Comparison of ENCODE assay signal across 8 cellular contexts in genomic region chr6:2695464-2696095, GRCh38. TPM values are rescaled to one million over a fixed set of nuclear protein-coding genes. Genes with fewer than 3 reads are reported as not detected.
DNase-seq lines count a peak whose midpoint lies in the region; ATAC-seq and TF ChIP-seq lines count a peak whose summit lies in the region.

No MANE protein-coding gene starts in this region.

- H3K9me2 ChIP-seq in MM.1S (replicated peaks; ENCODE audit: insufficient read depth, low read length), result no peaks in the 10 kb centered on the region

- H3K9me3 Mint-ChIP-seq in T-helper 2 cell treated with Interferon-gamma antibody and Interleukin-4, amounts not matched to agents 5 μg/mL and 100 μg/mL, for 36 hours, result no peaks in the 10 kb centered on the region
- no peaks in the 10 kb centered on the region for H3K9me3 Mint-ChIP-seq in activated naive CD8-positive, alpha-beta T cell treated with anti-CD3 and anti-CD28 coated beads for 36 hours

- in situ Hi-C loops in astrocyte of the cerebellum (cut with HindIII; ENCODE audit: low sequenced_read_pairs), result no loop called here

- H4K20me1 ChIP-seq in MM.1S (ENCODE audit: insufficient read depth, low read length), result no peaks in the 10 kb centered on the region

- peak; percentile 30 for TF ChIP-seq CTCF in MM.1S (IDR thresholded peaks at IDR 0.05; ENCODE audit: low read length)
- TF ChIP-seq CTCF in astrocyte of the cerebellum (IDR thresholded peaks at IDR 0.05; ENCODE audit: low read depth, low read length, missing control alignments), result peak; percentile 43

- H3K4me2 ChIP-seq in MM.1S (ENCODE audit: low read depth, low read length), result no peak overlapping the region

- no peaks in the 10 kb centered on the region for H3K9me3 ChIP-seq in MM.1S (replicated peaks; ENCODE audit: insufficient read depth, low read length)

- no peak overlapping the region for H2AFZ ChIP-seq in MM.1S (ENCODE audit: low read length)

- peaks cover 8% of the 10 kb centered on the region for H3K27me3 Mint-ChIP-seq in T-helper 2 cell treated with Interferon-gamma antibody and Interleukin-4, amounts not matched to agents 5 μg/mL and 100 μg/mL, for 36 hours (ENCODE audit: low read depth)
- peaks cover 4% of the 10 kb centered on the region for H3K27me3 Mint-ChIP-seq in activated naive CD8-positive, alpha-beta T cell treated with anti-CD3 and anti-CD28 coated beads for 36 hours

- no peaks in the 10 kb centered on the region for H3K27me3 ChIP-seq in MM.1S (replicated peaks; ENCODE audit: insufficient read depth, low read length)

- H3K4me1 ChIP-seq in MM.1S (ENCODE audit: low read length), result no peaks in the 10 kb centered on the region

- H3K4me1 Mint-ChIP-seq in T-helper 2 cell treated with Interferon-gamma antibody and Interleukin-4, amounts not matched to agents 5 μg/mL and 100 μg/mL, for 36 hours (ENCODE audit: low read depth), result no peaks in the 10 kb centered on the region
- H3K4me1 Mint-ChIP-seq in activated naive CD8-positive, alpha-beta T cell treated with anti-CD3 and anti-CD28 coated beads for 36 hours, result peaks cover 5% of the 10 kb centered on the region

- H3K27ac Mint-ChIP-seq in T-helper 2 cell treated with Interferon-gamma antibody and Interleukin-4, amounts not matched to agents 5 μg/mL and 100 μg/mL, for 36 hours, result no peak overlapping the region
- no peak overlapping the region for H3K27ac Mint-ChIP-seq in activated naive CD8-positive, alpha-beta T cell treated with anti-CD3 and anti-CD28 coated beads for 36 hours

- ATAC-seq in GM18511 (IDR thresholded peaks at IDR 0.05; ENCODE audit: unreplicated experiment) (no peak), GM19455 (IDR thresholded peaks at IDR 0.05; ENCODE audit: unreplicated experiment) (no peak)

- no peak overlapping the region for H3K9ac ChIP-seq in MM.1S (ENCODE audit: low read length)

- H3K27ac ChIP-seq in MM.1S (ENCODE audit: low read length), result no peak overlapping the region

- H3K79me2 ChIP-seq in MM.1S (ENCODE audit: low read length), result no peaks in the 10 kb centered on the region

- no peaks in the 10 kb centered on the region for H3F3A ChIP-seq in MM.1S (ENCODE audit: insufficient read depth, low read length)

- H3K4me3 Mint-ChIP-seq in T-helper 2 cell treated with Interferon-gamma antibody and Interleukin-4, amounts not matched to agents 5 μg/mL and 100 μg/mL, for 36 hours, result no peak overlapping the region
- H3K4me3 Mint-ChIP-seq in activated naive CD8-positive, alpha-beta T cell treated with anti-CD3 and anti-CD28 coated beads for 36 hours, result no peak overlapping the region

- peak; percentile 25 for DNase-seq in EL
- DNase-seq in MM.1S, result no peak
- DNase-seq in astrocyte of the cerebellum (ENCODE audit: low read depth), result peak; percentile 33
- DNase-seq in medulla oblongata (ENCODE audit: extremely low spot score), result peak; percentile 58
- DNase-seq in T-helper 2 cell treated with Interferon-gamma antibody and Interleukin-4, amounts not matched to agents 5 μg/mL and 100 μg/mL, for 36 hours (ENCODE audit: low spot score), result no peak
- DNase-seq in activated naive CD8-positive, alpha-beta T cell treated with anti-CD3 and anti-CD28 coated beads for 36 hours, result no peak

- H3K36me3 ChIP-seq in MM.1S (replicated peaks; ENCODE audit: insufficient read depth, low read length), result no peaks in the 10 kb centered on the region

- H3K4me3 ChIP-seq in MM.1S (ENCODE audit: low read length) (no peak overlapping the region), astrocyte of the cerebellum (ENCODE audit: low read depth, low read length) (no peak overlapping the region)

- no peaks in the 10 kb centered on the region for H3K36me3 Mint-ChIP-seq in T-helper 2 cell treated with Interferon-gamma antibody and Interleukin-4, amounts not matched to agents 5 μg/mL and 100 μg/mL, for 36 hours (ENCODE audit: low read depth)
- peaks cover 1% of the 10 kb centered on the region for H3K36me3 Mint-ChIP-seq in activated naive CD8-positive, alpha-beta T cell treated with anti-CD3 and anti-CD28 coated beads for 36 hours

RNA-seq across cellular contexts. Expression of gene MYLK4, which starts 55.1 kb away (rescaled TPM):
- total RNA-seq in activated naive CD8-positive, alpha-beta T cell treated with anti-CD3 and anti-CD28 coated beads for 36 hours, result under 1 TPM; 0.10 to 0.21 TPM

Comparison
In these comparisons a context has a peak if more than half of its experiments do, and no peak if none do; other contexts are left out.
1. DNase-seq: peak in EL (single experiment), astrocyte of the cerebellum (single experiment) and medulla oblongata (single experiment); none in MM.1S (single experiment), T-helper 2 cell treated with Interferon-gamma antibody and Interleukin-4, amounts not matched to agents 5 μg/mL and 100 μg/mL, for 36 hours (single experiment) and activated naive CD8-positive, alpha-beta T cell treated with anti-CD3 and anti-CD28 coated beads for 36 hours (single experiment).